11 cellular contexts compared by ENCODE assay signal in the genomic region with DNA sequence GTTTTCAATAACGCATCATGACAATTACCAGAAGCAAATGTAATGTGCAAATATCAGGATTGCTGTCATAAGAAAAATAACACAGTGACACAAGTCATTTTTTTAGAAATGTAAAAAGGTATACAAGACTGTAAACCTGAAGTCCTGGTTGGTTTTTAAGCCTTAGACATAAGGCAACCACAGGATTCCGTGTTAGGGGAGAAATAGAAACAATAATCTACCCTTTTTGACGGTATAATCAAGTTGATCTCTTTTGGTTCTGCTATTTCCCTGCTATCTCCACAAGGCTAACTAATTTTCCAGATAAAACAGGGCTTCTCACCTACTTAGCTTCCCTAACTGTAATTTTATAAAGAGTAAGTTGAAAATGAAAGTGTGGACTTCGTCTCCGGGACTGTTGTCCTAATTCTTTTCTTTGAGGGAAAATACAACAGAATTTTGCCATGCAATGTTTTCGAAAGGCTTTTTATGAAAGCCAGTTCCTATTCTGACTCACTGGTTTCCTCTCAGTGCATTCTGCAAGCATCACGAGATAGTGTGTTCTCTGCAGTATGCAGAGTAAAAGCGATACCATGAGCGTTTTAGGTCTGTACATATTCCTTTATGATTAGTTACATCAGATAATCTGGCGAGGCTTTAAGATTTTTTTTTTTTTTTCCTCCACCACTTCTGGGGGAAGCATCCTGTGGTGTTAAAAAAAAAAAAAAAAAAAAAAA. TPM values are rescaled to one million over a fixed set of nuclear protein-coding genes. Genes with fewer than 3 reads are reported as not detected.
DNase-seq lines count a peak whose midpoint lies in the region; ATAC-seq and TF ChIP-seq lines count a peak whose summit lies in the region.
"Had no signal": no experiment of that assay in that cellular context is flagged by ENCODE, and none has a peak within 500 bp of the region (broad histone marks: within the 10 kb centered on the region; RNA-seq: fewer than 3 reads in every experiment).

No MANE protein-coding gene starts in this region.

- peak; percentile 47 for DNase-seq in activated CD8-positive, alpha-beta memory T cell treated with anti-CD3 and anti-CD28 coated beads, Interleukin-2, amount 10 ng/mL, durations not matched to agents 7 days and 5 days
- DNase-seq in activated CD8-positive, alpha-beta memory T cell treated with anti-CD3 and anti-CD28 coated beads, Interleukin-2, amount 50 U/mL, for 48 hours = no peak
- peak; percentile 2 for DNase-seq in activated T-helper 1 cell treated with anti-CD3 and anti-CD28 coated beads, Interleukin-12 subunit alpha, Interleukin-12 subunit beta, Interleukin-2, Interleukin-4 antibody, amounts not matched to agents 30 ng/mL and 10 ng/mL and 1 ng/mL, durations not matched to agents 14 hours and 24 hours and 36 hours (ENCODE audit: low spot score)
- DNase-seq in head of caudate nucleus (no peak), nephron progenitor cell (no peak), sciatic nerve (ENCODE audit: low spot score) (no peak)
- DNase-seq: H9 had no signal

- H3K4me1 Mint-ChIP-seq in activated CD8-positive, alpha-beta memory T cell treated with anti-CD3 and anti-CD28 coated beads, Interleukin-2, amount 10 ng/mL, durations not matched to agents 7 days and 5 days = peaks cover 28% of the 10 kb centered on the region
- peaks cover 14% of the 10 kb centered on the region for H3K4me1 Mint-ChIP-seq in activated T-helper 1 cell treated with anti-CD3 and anti-CD28 coated beads, Interleukin-12 subunit alpha, Interleukin-12 subunit beta, Interleukin-2, Interleukin-4 antibody, amounts not matched to agents 30 ng/mL and 10 ng/mL and 1 ng/mL, durations not matched to agents 14 hours and 24 hours and 36 hours (ENCODE audit: low read depth)
- no peaks in the 10 kb centered on the region for H3K4me1 Mint-ChIP-seq in stimulated activated memory B cell treated with anti-CD40 and anti-IgM and Interleukin-4, amounts not matched to agents 10 μg/mL and 1 μg/mL and 100 μg/mL, for 72 hours
- peaks cover 5% of the 10 kb centered on the region for H3K4me1 Mint-ChIP-seq in nephron progenitor cell

- peak; percentile 99 for ATAC-seq in activated CD8-positive, alpha-beta memory T cell treated with anti-CD3 and anti-CD28 coated beads, Interleukin-2, amount 10 ng/mL, durations not matched to agents 7 days and 5 days
- peak; percentile 60 for ATAC-seq in HG03103 (IDR thresholded peaks at IDR 0.05; ENCODE audit: low read depth, unreplicated experiment)
- peak; percentile 74 for ATAC-seq in stimulated activated memory B cell treated with anti-CD40 and anti-IgM and Interleukin-4, amounts not matched to agents 10 μg/mL and 1 μg/mL and 100 μg/mL, for 72 hours
- no peak for ATAC-seq in sciatic nerve

- intact Hi-C loops in activated T-helper 1 cell treated with anti-CD3 and anti-CD28 coated beads, Interleukin-12 subunit alpha, Interleukin-12 subunit beta, Interleukin-2, Interleukin-4 antibody, amounts not matched to agents 30 ng/mL and 10 ng/mL and 1 ng/mL, durations not matched to agents 14 hours and 24 hours and 36 hours (cut with micrococcal nuclease) = no loop called here
- intact Hi-C loops in head of caudate nucleus (cut with DNase I) (no loop called here), sciatic nerve (cut with DNase I) (no loop called here)

- peak overlapping the region; percentile 64 for H3K27ac Mint-ChIP-seq in activated CD8-positive, alpha-beta memory T cell treated with anti-CD3 and anti-CD28 coated beads, Interleukin-2, amount 10 ng/mL, durations not matched to agents 7 days and 5 days
- peak overlapping the region; percentile 34 for H3K27ac Mint-ChIP-seq in activated T-helper 1 cell treated with anti-CD3 and anti-CD28 coated beads, Interleukin-12 subunit alpha, Interleukin-12 subunit beta, Interleukin-2, Interleukin-4 antibody, amounts not matched to agents 30 ng/mL and 10 ng/mL and 1 ng/mL, durations not matched to agents 14 hours and 24 hours and 36 hours
- H3K27ac Mint-ChIP-seq in stimulated activated memory B cell treated with anti-CD40 and anti-IgM and Interleukin-4, amounts not matched to agents 10 μg/mL and 1 μg/mL and 100 μg/mL, for 72 hours = no peak overlapping the region
- H3K27ac Mint-ChIP-seq in nephron progenitor cell = no peak overlapping the region
- H3K27ac Mint-ChIP-seq: H9 had no signal

- H3K27me3 Mint-ChIP-seq in activated CD8-positive, alpha-beta memory T cell treated with anti-CD3 and anti-CD28 coated beads, Interleukin-2, amount 10 ng/mL, durations not matched to agents 7 days and 5 days = peaks cover 47% of the 10 kb centered on the region
- peaks cover 31% of the 10 kb centered on the region for H3K27me3 Mint-ChIP-seq in activated T-helper 1 cell treated with anti-CD3 and anti-CD28 coated beads, Interleukin-12 subunit alpha, Interleukin-12 subunit beta, Interleukin-2, Interleukin-4 antibody, amounts not matched to agents 30 ng/mL and 10 ng/mL and 1 ng/mL, durations not matched to agents 14 hours and 24 hours and 36 hours (ENCODE audit: insufficient read depth)
- H3K27me3 Mint-ChIP-seq in stimulated activated memory B cell treated with anti-CD40 and anti-IgM and Interleukin-4, amounts not matched to agents 10 μg/mL and 1 μg/mL and 100 μg/mL, for 72 hours = peaks cover 45% of the 10 kb centered on the region
- peaks cover 40% of the 10 kb centered on the region for H3K27me3 Mint-ChIP-seq in nephron progenitor cell (ENCODE audit: low read depth, poor library complexity)

- TF ChIP-seq CTCF in nephron progenitor cell (IDR thresholded peaks at IDR 0.05) = no peak

- CTCF ChIA-PET in activated CD8-positive, alpha-beta memory T cell treated with anti-CD3 and anti-CD28 coated beads, Interleukin-2, amount 10 ng/mL, durations not matched to agents 7 days and 5 days (lab: Charles Lee) = no interaction called here

- H3K9me3 Mint-ChIP-seq in activated CD8-positive, alpha-beta memory T cell treated with anti-CD3 and anti-CD28 coated beads, Interleukin-2, amount 10 ng/mL, durations not matched to agents 7 days and 5 days (ENCODE audit: low read depth) = no peaks in the 10 kb centered on the region
- H3K9me3 Mint-ChIP-seq in activated T-helper 1 cell treated with anti-CD3 and anti-CD28 coated beads, Interleukin-12 subunit alpha, Interleukin-12 subunit beta, Interleukin-2, Interleukin-4 antibody, amounts not matched to agents 30 ng/mL and 10 ng/mL and 1 ng/mL, durations not matched to agents 14 hours and 24 hours and 36 hours = no peaks in the 10 kb centered on the region
- H3K9me3 Mint-ChIP-seq in stimulated activated memory B cell treated with anti-CD40 and anti-IgM and Interleukin-4, amounts not matched to agents 10 μg/mL and 1 μg/mL and 100 μg/mL, for 72 hours = no peaks in the 10 kb centered on the region
- H3K9me3 Mint-ChIP-seq in nephron progenitor cell = no peaks in the 10 kb centered on the region
- H3K9me3 Mint-ChIP-seq: H9 had no signal

- H3K4me3 Mint-ChIP-seq in activated CD8-positive, alpha-beta memory T cell treated with anti-CD3 and anti-CD28 coated beads, Interleukin-2, amount 10 ng/mL, durations not matched to agents 7 days and 5 days = peak overlapping the region; percentile 55
- H3K4me3 Mint-ChIP-seq in activated T-helper 1 cell treated with anti-CD3 and anti-CD28 coated beads, Interleukin-12 subunit alpha, Interleukin-12 subunit beta, Interleukin-2, Interleukin-4 antibody, amounts not matched to agents 30 ng/mL and 10 ng/mL and 1 ng/mL, durations not matched to agents 14 hours and 24 hours and 36 hours = peak overlapping the region; percentile 42
- peak overlapping the region; percentile 9 for H3K4me3 Mint-ChIP-seq in stimulated activated memory B cell treated with anti-CD40 and anti-IgM and Interleukin-4, amounts not matched to agents 10 μg/mL and 1 μg/mL and 100 μg/mL, for 72 hours
- no peak overlapping the region for H3K4me3 Mint-ChIP-seq in nephron progenitor cell
- H3K4me3 Mint-ChIP-seq: H9 had no signal

- H3K36me3 Mint-ChIP-seq in activated CD8-positive, alpha-beta memory T cell treated with anti-CD3 and anti-CD28 coated beads, Interleukin-2, amount 10 ng/mL, durations not matched to agents 7 days and 5 days = no peaks in the 10 kb centered on the region
- no peaks in the 10 kb centered on the region for H3K36me3 Mint-ChIP-seq in activated T-helper 1 cell treated with anti-CD3 and anti-CD28 coated beads, Interleukin-12 subunit alpha, Interleukin-12 subunit beta, Interleukin-2, Interleukin-4 antibody, amounts not matched to agents 30 ng/mL and 10 ng/mL and 1 ng/mL, durations not matched to agents 14 hours and 24 hours and 36 hours (ENCODE audit: low read depth)
- H3K36me3 Mint-ChIP-seq in stimulated activated memory B cell treated with anti-CD40 and anti-IgM and Interleukin-4, amounts not matched to agents 10 μg/mL and 1 μg/mL and 100 μg/mL, for 72 hours = no peaks in the 10 kb centered on the region
- H3K36me3 Mint-ChIP-seq in nephron progenitor cell (ENCODE audit: low read depth) = no peaks in the 10 kb centered on the region

RNA-seq across cellular contexts. Expression of a gene that starts 10.6 kb away (rescaled TPM):
- not detected for total RNA-seq in activated CD8-positive, alpha-beta memory T cell treated with anti-CD3 and anti-CD28 coated beads, Interleukin-2, amount 10 ng/mL, durations not matched to agents 7 days and 5 days
- not detected in 2 replicates for total RNA-seq in activated T-helper 1 cell treated with anti-CD3 and anti-CD28 coated beads, Interleukin-12 subunit alpha, Interleukin-12 subunit beta, Interleukin-2, Interleukin-4 antibody, amounts not matched to agents 30 ng/mL and 10 ng/mL and 1 ng/mL, durations not matched to agents 14 hours and 24 hours and 36 hours
- total RNA-seq in sciatic nerve = not detected
- total RNA-seq: astrocyte, kidney epithelial cell had no signal

RNA-seq across cellular contexts. Expression of a gene that starts 49.2 kb away (rescaled TPM):
- total RNA-seq in activated CD8-positive, alpha-beta memory T cell treated with anti-CD3 and anti-CD28 coated beads, Interleukin-2, amount 10 ng/mL, durations not matched to agents 7 days and 5 days = not detected
- not detected in 2 replicates for total RNA-seq in activated T-helper 1 cell treated with anti-CD3 and anti-CD28 coated beads, Interleukin-12 subunit alpha, Interleukin-12 subunit beta, Interleukin-2, Interleukin-4 antibody, amounts not matched to agents 30 ng/mL and 10 ng/mL and 1 ng/mL, durations not matched to agents 14 hours and 24 hours and 36 hours
- total RNA-seq in sciatic nerve = not detected
- total RNA-seq: astrocyte, kidney epithelial cell had no signal

Comparison
In these comparisons a context has a peak if more than half of its experiments do, and no peak if none do; other contexts are left out.
1. DNase-seq: peak in activated CD8-positive, alpha-beta memory T cell treated with anti-CD3 and anti-CD28 coated beads, Interleukin-2, amount 10 ng/mL, durations not matched to agents 7 days and 5 days (single experiment) and activated T-helper 1 cell treated with anti-CD3 and anti-CD28 coated beads, Interleukin-12 subunit alpha, Interleukin-12 subunit beta, Interleukin-2, Interleukin-4 antibody, amounts not matched to agents 30 ng/mL and 10 ng/mL and 1 ng/mL, durations not matched to agents 14 hours and 24 hours and 36 hours (single experiment); none in activated CD8-positive, alpha-beta memory T cell treated with anti-CD3 and anti-CD28 coated beads, Interleukin-2, amount 50 U/mL, for 48 hours (single experiment), head of caudate nucleus (0 of 42), nephron progenitor cell (single experiment) and sciatic nerve (single experiment).
2. H3K27ac Mint-ChIP-seq: peak in activated CD8-positive, alpha-beta memory T cell treated with anti-CD3 and anti-CD28 coated beads, Interleukin-2, amount 10 ng/mL, durations not matched to agents 7 days and 5 days (single experiment) and activated T-helper 1 cell treated with anti-CD3 and anti-CD28 coated beads, Interleukin-12 subunit alpha, Interleukin-12 subunit beta, Interleukin-2, Interleukin-4 antibody, amounts not matched to agents 30 ng/mL and 10 ng/mL and 1 ng/mL, durations not matched to agents 14 hours and 24 hours and 36 hours (single experiment); none in stimulated activated memory B cell treated with anti-CD40 and anti-IgM and Interleukin-4, amounts not matched to agents 10 μg/mL and 1 μg/mL and 100 μg/mL, for 72 hours (single experiment) and nephron progenitor cell (single experiment).